In the genomic region with DNA sequence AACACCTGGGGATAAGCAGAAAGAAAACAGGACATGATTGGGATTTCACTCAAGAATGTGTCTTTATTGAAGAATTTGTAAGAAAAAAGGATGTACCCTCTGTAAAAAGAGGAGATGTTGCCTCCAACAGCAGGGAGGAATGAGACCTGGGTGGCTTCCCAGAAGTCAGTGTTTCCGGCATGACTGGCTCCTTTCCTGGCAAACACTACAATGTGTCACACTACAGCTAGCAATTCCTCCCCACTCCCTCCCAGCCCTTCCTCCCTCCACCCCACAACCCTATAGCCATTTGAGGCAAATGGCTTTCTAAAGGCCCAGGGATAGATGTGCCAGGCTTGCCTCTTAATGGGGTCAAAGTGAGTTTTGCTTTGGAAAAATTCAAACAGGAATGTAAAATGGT, we compare ENCODE assay signal across 10 cellular contexts. TPM values are rescaled to one million over a fixed set of nuclear protein-coding genes. Genes with fewer than 3 reads are reported as not detected.
DNase-seq lines count a peak whose midpoint lies in the region; ATAC-seq and TF ChIP-seq lines count a peak whose summit lies in the region.
"Had no signal": no experiment of that assay in that cellular context is flagged by ENCODE, and none has a peak within 500 bp of the region (broad histone marks: within the 10 kb centered on the region; RNA-seq: fewer than 3 reads in every experiment).

No MANE protein-coding gene starts in this region.

- TF ChIP-seq CTCF in heart right ventricle (IDR thresholded peaks at IDR 0.05) = no peak
- no peak for TF ChIP-seq CTCF in osteocyte (IDR thresholded peaks at IDR 0.05)

- H3K27ac Mint-ChIP-seq in osteocyte (ENCODE audit: unreplicated experiment) = no peak overlapping the region
- H3K27ac Mint-ChIP-seq: T-helper 2 cell treated with Interferon-gamma antibody and Interleukin-4, amounts not matched to agents 5 μg/mL and 100 μg/mL, for 36 hours had no signal

- no peaks in the 10 kb centered on the region for H3K9me3 ChIP-seq in heart right ventricle

- peaks cover 18% of the 10 kb centered on the region for H3K36me3 Mint-ChIP-seq in osteocyte (ENCODE audit: unreplicated experiment)

- H3K27me3 ChIP-seq in heart right ventricle = no peaks in the 10 kb centered on the region

- no peak overlapping the region for H3K4me3 ChIP-seq in heart right ventricle

- H3K4me1 ChIP-seq in heart right ventricle = peaks cover 9 to 67% (median 51%) of the 10 kb centered on the region in 9 donors

- peaks cover 22% of the 10 kb centered on the region for H3K4me1 Mint-ChIP-seq in osteocyte (ENCODE audit: unreplicated experiment)

- H3K27ac ChIP-seq in heart right ventricle = peak overlapping the region in 9 of 10 donors; percentile 21 to 84 (median 67)

- DNase-seq in HS-27A (ENCODE audit: low read depth) (peak; percentile 66), astrocyte of the hippocampus (ENCODE audit: low read depth, low spot score) (peak; percentile 91), heart right ventricle (peak in 1 of 2 donors; percentile 50), stromal cell of bone marrow (ENCODE audit: low read depth) (peak; percentile 90), NCI-H1105 treated with DMSO at 0.1 percent for 48 hours (lab: John Stamatoyannopoulos, UW) (no peak), osteocyte (ENCODE audit: extremely low spot score, unreplicated experiment) (no peak)
- no peak for DNase-seq in stimulated activated CD4-positive, alpha-beta T cell treated with anti-CD3 and anti-CD28 coated beads, Interleukin-4, amount 100 ng/mL, for 4 hours
- DNase-seq: amygdala had no signal

- intact Hi-C loops in heart right ventricle (cut with DNase I) = loop anchor here in 2 of 10 donors (5.0 to 10.0 kb wide), 2 partner anchors 39 to 278 kb away; no protein-coding TSS in a partner anchor

- H3K9me3 Mint-ChIP-seq in osteocyte (ENCODE audit: unreplicated experiment) = no peaks in the 10 kb centered on the region
- H3K9me3 Mint-ChIP-seq: T-helper 2 cell treated with Interferon-gamma antibody and Interleukin-4, amounts not matched to agents 5 μg/mL and 100 μg/mL, for 36 hours had no signal

- H3K36me3 ChIP-seq in heart right ventricle = peaks cover 0 to 51% (median 30%) of the 10 kb centered on the region in 9 donors

- ATAC-seq in heart right ventricle = peak in 7 of 8 donors; percentile 48 to 82 (median 76)
- ATAC-seq in GM21529 (IDR thresholded peaks at IDR 0.05; ENCODE audit: unreplicated experiment) = no peak

- no peaks in the 10 kb centered on the region for H3K27me3 Mint-ChIP-seq in osteocyte (ENCODE audit: unreplicated experiment)

- 30 to 31% methylated on average over 1 of the region's 1 CpG for WGBS in heart right ventricle, 2 donors

- H3K4me3 Mint-ChIP-seq in osteocyte (ENCODE audit: unreplicated experiment) = no peak overlapping the region
- H3K4me3 Mint-ChIP-seq: T-helper 2 cell treated with Interferon-gamma antibody and Interleukin-4, amounts not matched to agents 5 μg/mL and 100 μg/mL, for 36 hours had no signal

RNA-seq across cellular contexts. Expression of gene COL8A2, which starts 11.5 kb away (rescaled TPM):
- total RNA-seq in heart right ventricle (1 to 10 TPM in 3 of 10 donors, under 1 TPM in 7; 0.53 to 2.0 (median 0.73) TPM), osteocyte (8.2 and 10.1 TPM in 2 replicates)
- polyA plus RNA-seq in heart right ventricle = under 1 TPM; 0.58 to 0.80 TPM

RNA-seq across cellular contexts. Expression of gene TRAPPC3, which starts 12.8 kb away (rescaled TPM):
- total RNA-seq in heart right ventricle (10 to 100 TPM; 41.6 to 62.6 (median 48.4) TPM), osteocyte (68.9 and 72.4 TPM in 2 replicates)
- polyA plus RNA-seq in heart right ventricle = 10 to 100 TPM; 33.6 to 73.8 TPM

RNA-seq across cellular contexts. Expression of gene MAP7D1, which starts 19.4 kb away (rescaled TPM):
- total RNA-seq in heart right ventricle (100 to 1,000 TPM; 277 to 364 (median 325) TPM), osteocyte (157 and 163 TPM in 2 replicates)
- polyA plus RNA-seq in heart right ventricle = 100 to 1,000 TPM; 176 to 225 TPM

RNA-seq across cellular contexts. Expression of gene ADPRS, which starts 47.8 kb away (rescaled TPM):
- total RNA-seq in heart right ventricle (10 to 100 TPM; 11.0 to 24.3 (median 15.6) TPM), osteocyte (19.7 and 24.4 TPM in 2 replicates)
- polyA plus RNA-seq in heart right ventricle = 10 to 100 TPM; 18.9 to 23.0 TPM

RNA-seq across cellular contexts. Expression of gene TEKT2, which starts 52.6 kb away (rescaled TPM):
- total RNA-seq in heart right ventricle (not detected), osteocyte (0.39 and 0.70 TPM in 2 replicates)
- polyA plus RNA-seq in heart right ventricle = under 1 TPM in 1 of 2 donors, not detected in 1; 0.06 TPM

Comparison
In these comparisons a context has a peak if more than half of its experiments do, and no peak if none do; other contexts are left out.
1. DNase-seq: peak in HS-27A (single experiment), astrocyte of the hippocampus (single experiment) and stromal cell of bone marrow (single experiment); none in NCI-H1105 treated with DMSO at 0.1 percent for 48 hours (single experiment), osteocyte (single experiment) and stimulated activated CD4-positive, alpha-beta T cell treated with anti-CD3 and anti-CD28 coated beads, Interleukin-4, amount 100 ng/mL, for 4 hours (0 of 2).